Comparison of ENCODE assay signal across 1 cellular context in the genomic region with DNA sequence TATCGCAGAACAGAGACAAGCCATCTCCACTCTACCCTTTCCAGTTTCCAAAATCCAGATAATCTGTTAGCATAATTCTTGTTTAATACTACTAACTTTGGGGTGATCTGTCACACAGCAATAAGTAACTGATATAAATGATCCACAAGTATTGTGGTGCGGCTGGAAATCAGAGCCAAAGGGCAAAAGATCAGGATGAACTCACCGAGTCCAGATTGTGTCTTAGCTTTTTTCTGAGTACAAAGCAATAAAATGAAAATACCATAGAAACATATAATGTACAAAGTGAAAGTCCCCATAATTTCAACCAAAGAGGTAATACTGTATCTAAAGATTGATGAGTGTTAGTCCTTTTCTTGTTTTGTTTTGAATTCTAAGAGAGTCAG.
TF ChIP-seq lines count a peak whose summit lies in the region.

No MANE protein-coding gene starts in this region.

TF ChIP-seq in HepG2, 621 proteins besides CTCF, POLR2A, EP300 and RAD21:
- TF ChIP-seq SRF (IDR thresholded peaks at IDR 0.05; ENCODE audit: low read depth, low read length): no peak
- TF ChIP-seq FLYWCH1 (CRISPR knock-in tag; IDR thresholded peaks at IDR 0.05): no peak
- TF ChIP-seq ZFAT (CRISPR knock-in tag; conservative IDR thresholded peaks at IDR 0.05): 0 out of 2 replicates have a peak, but pooled peaks have one; percentile 8
- 0 out of 2 replicates have a peak, but pooled peaks have one; percentile 33 for TF ChIP-seq ZNF234 (CRISPR knock-in tag; conservative IDR thresholded peaks at IDR 0.05)
